24 cellular contexts compared by ENCODE assay signal in the genomic region with DNA sequence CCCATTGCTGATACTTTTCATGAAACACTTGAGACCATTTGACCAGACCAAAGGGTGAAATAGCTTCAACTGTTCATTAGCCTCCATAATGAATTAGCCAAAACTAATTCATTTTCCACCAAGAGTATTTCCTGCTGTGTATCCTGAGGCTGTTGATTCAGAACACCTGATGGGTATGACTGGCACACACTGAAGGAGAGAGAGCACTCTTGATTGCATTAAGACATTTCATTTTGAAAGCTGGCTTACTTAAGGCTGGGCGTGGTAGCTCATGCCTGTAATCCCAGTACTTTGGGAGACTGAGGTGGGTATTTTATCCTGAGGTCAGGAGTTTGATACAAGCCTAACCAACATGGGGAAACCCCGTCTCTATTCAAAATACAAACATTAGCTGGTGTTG.
A peak's percentile ranks its signal among the peaks of the same experiment; 100 is the strongest.
DNase-seq lines count a peak whose midpoint lies in the region; ATAC-seq and TF ChIP-seq lines count a peak whose summit lies in the region.
"Had no signal": no experiment of that assay in that cellular context is flagged by ENCODE, and none has a peak within 500 bp of the region (broad histone marks: within the 10 kb centered on the region; RNA-seq: fewer than 3 reads in every experiment).

No MANE protein-coding gene starts in this region.

- no peak for TF ChIP-seq CTCF in RWPE2 (IDR thresholded peaks at IDR 0.05; ENCODE audit: poor library complexity, severe bottlenecking)
- no peak for TF ChIP-seq CTCF in mammary epithelial cell (conservative IDR thresholded peaks at IDR 0.05 in 1 of 2, IDR thresholded peaks at IDR 0.05 in 1 of 2; ENCODE audit: extremely low read depth in 1 of 2, insufficient read depth in 1 of 2, low read depth in 1 of 2, low read length in 2 of 2)
- TF ChIP-seq CTCF in epithelial cell of esophagus (IDR thresholded peaks at IDR 0.05; ENCODE audit: insufficient read depth, low read depth, low read length, missing control alignments): no peak
- TF ChIP-seq CTCF in foreskin keratinocyte (conservative IDR thresholded peaks at IDR 0.05): no peak
- TF ChIP-seq CTCF in vagina (IDR thresholded peaks at IDR 0.05): no peak

- H3K4me3 ChIP-seq in RWPE2 (ENCODE audit: severe bottlenecking) (no peak overlapping the region), mammary epithelial cell (replicated peaks in 1 of 3; ENCODE audit: insufficient read depth in 1 of 3, low read depth in 2 of 3, low read length in 3 of 3) (no peak overlapping the region), epithelial cell of esophagus (ENCODE audit: low read length) (no peak overlapping the region), vagina (no peak overlapping the region)
- H3K4me3 ChIP-seq: BLaER1, GM12878 had no signal

- intact Hi-C loops in mammary epithelial cell (cut with micrococcal nuclease): no loop called here
- intact Hi-C loops in vagina (cut with DNase I): no loop called here

- BruUV-seq in mammary epithelial cell (replicated peaks; lab: Mats Ljungman, UMichigan): no TSS peak

- 79% methylated on average over 2 of the region's 2 CpGs for WGBS in mammary epithelial cell (ENCODE audit: low coverage, missing lambda C conversion rate)

- no peak for TF ChIP-seq POLR2A in vagina (IDR thresholded peaks at IDR 0.05)

- ATAC-seq in RWPE2 (ENCODE audit: low read depth): peak; percentile 50; the same call in 2 of the 3 replicates
- peak; percentile 45 for ATAC-seq in foreskin keratinocyte
- ATAC-seq in stimulated activated naive CD8-positive, alpha-beta T cell treated with anti-CD3 and anti-CD28 coated beads, Interleukin-15, Interleukin-2, amounts not matched to agents 100 U/mL and 50 U/mL, for 24 hours: no peak
- ATAC-seq: GM12878 had no signal

- H3K36me3 ChIP-seq in RWPE2 (ENCODE audit: low read depth) (no peaks in the 10 kb centered on the region), mammary epithelial cell (ENCODE audit: insufficient read depth, low read length) (no peaks in the 10 kb centered on the region), vagina (no peaks in the 10 kb centered on the region)
- H3K36me3 ChIP-seq: BE2C, BLaER1 had no signal

- H3K4me1 ChIP-seq in RWPE2 (ENCODE audit: insufficient read depth, poor library complexity, severe bottlenecking): no peaks in the 10 kb centered on the region
- H3K4me1 ChIP-seq in mammary epithelial cell (ENCODE audit: insufficient read depth, low read length): no peaks in the 10 kb centered on the region
- no peaks in the 10 kb centered on the region for H3K4me1 ChIP-seq in foreskin keratinocyte
- H3K4me1 ChIP-seq in vagina: no peaks in the 10 kb centered on the region
- H3K4me1 ChIP-seq: BE2C, BLaER1 had no signal

- H3K4me2 ChIP-seq in mammary epithelial cell (ENCODE audit: insufficient read depth, low read depth, low read length): no peak overlapping the region
- H3K4me2 ChIP-seq: BLaER1 had no signal

- CTCF ChIA-PET in mammary epithelial cell (lab: Charles Lee; ENCODE audit: low non-redundant PET): no interaction called here

- dilution Hi-C loops in mammary epithelial cell (cut with HindIII; ENCODE audit: low sequenced_read_pairs): no loop called here

- H3K27ac ChIP-seq in RWPE2 (ENCODE audit: poor library complexity, severe bottlenecking): no peak overlapping the region
- H3K27ac ChIP-seq in mammary epithelial cell (ENCODE audit: insufficient read depth, low read depth, low read length): no peak overlapping the region
- H3K27ac ChIP-seq in foreskin keratinocyte: no peak overlapping the region
- H3K27ac ChIP-seq in vagina: no peak overlapping the region
- H3K27ac ChIP-seq: BLaER1 had no signal

- DNase-seq in RWPE2 (ENCODE audit: low spot score) (no peak), mammary epithelial cell (peak; percentile 35), epithelial cell of esophagus (ENCODE audit: low read depth) (peak; percentile 72), foreskin keratinocyte (peak in 1 of 2 donors; percentile 42), vagina (ENCODE audit: extremely low spot score in 2 of 2) (no peak), NCI-H187 (lab: John Stamatoyannopoulos, UW) (no peak)
- DNase-seq in stimulated activated naive CD8-positive, alpha-beta T cell treated with anti-CD3 and anti-CD28 coated beads, Interleukin-15, Interleukin-2, amounts not matched to agents 100 U/mL and 50 U/mL, for 24 hours: no peak
- DNase-seq: 8988T; ACHN; BE2C; C1 segment of cervical spinal cord; CD4-positive, alpha-beta memory T cell; CD4-positive, CD25-positive, alpha-beta regulatory T cell; CD8-positive, alpha-beta memory T cell; COR-L47; DMS 273 treated with DMSO at 0.1 percent for 48 hours; DMS153; DMS53; DMS79; DND-41; EL; GDM1 had no signal

- no peak overlapping the region for H3K9ac ChIP-seq in mammary epithelial cell (ENCODE audit: insufficient read depth, low read length)
- H3K9ac ChIP-seq: BLaER1 had no signal

- no peaks in the 10 kb centered on the region for H3K27me3 ChIP-seq in RWPE2 (ENCODE audit: insufficient read depth, poor library complexity, severe bottlenecking)
- no peaks in the 10 kb centered on the region for H3K27me3 ChIP-seq in mammary epithelial cell (ENCODE audit: insufficient read depth, low read length)
- H3K27me3 ChIP-seq in foreskin keratinocyte: no peaks in the 10 kb centered on the region
- no peaks in the 10 kb centered on the region for H3K27me3 ChIP-seq in vagina
- H3K27me3 ChIP-seq: BE2C, BLaER1 had no signal

- in situ Hi-C loops in mammary epithelial cell (cut with MboI; ENCODE audit: low sequenced_read_pairs in 2 of 2): loop anchor here in 1 of 2 donors (25.0 kb wide), 1 partner anchor 107 kb away; no protein-coding TSS in a partner anchor

- no peaks in the 10 kb centered on the region for H3K79me2 ChIP-seq in mammary epithelial cell (ENCODE audit: insufficient read depth, low read length)

- H3K9me3 ChIP-seq in RWPE2 (ENCODE audit: severe bottlenecking) (no peaks in the 10 kb centered on the region), mammary epithelial cell (replicated peaks; ENCODE audit: insufficient read depth, low read length) (no peaks in the 10 kb centered on the region), vagina (no peaks in the 10 kb centered on the region)
- H3K9me3 ChIP-seq: BE2C, BLaER1 had no signal

- H4K20me1 ChIP-seq in mammary epithelial cell (ENCODE audit: insufficient read depth, low read length): no peaks in the 10 kb centered on the region
- H4K20me1 ChIP-seq: BLaER1 had no signal

- H2AFZ ChIP-seq in mammary epithelial cell (ENCODE audit: low read depth, low read length): no peak overlapping the region

Comparison
In these comparisons a context has a peak if more than half of its experiments do, and no peak if none do; other contexts are left out.
1. DNase-seq: peak in mammary epithelial cell (single experiment) and epithelial cell of esophagus (single experiment); none in RWPE2 (single experiment), vagina (0 of 2), NCI-H187 (0 of 2) and stimulated activated naive CD8-positive, alpha-beta T cell treated with anti-CD3 and anti-CD28 coated beads, Interleukin-15, Interleukin-2, amounts not matched to agents 100 U/mL and 50 U/mL, for 24 hours (single experiment).